ENCODE assay signal across 17 cellular contexts in the genomic region with DNA sequence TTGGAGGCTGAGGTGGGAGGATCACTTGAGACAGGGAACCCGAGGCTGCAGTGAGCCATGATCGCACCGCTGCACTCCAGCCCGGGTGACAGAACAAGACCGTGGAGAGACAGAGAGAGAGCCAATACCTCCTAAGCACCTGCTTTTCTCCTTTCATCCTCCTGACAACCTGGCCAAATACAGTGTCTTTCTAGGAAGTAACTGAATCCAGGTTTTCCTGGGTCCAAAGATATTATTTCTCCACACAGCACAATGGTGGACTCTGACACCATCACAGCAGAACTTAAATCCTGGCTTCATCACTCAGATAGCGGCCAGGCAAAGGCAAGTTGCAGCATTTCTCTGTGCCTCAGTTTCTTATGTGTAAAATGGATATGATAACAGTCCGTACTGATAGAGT. TPM values are rescaled to one million over a fixed set of nuclear protein-coding genes. Genes with fewer than 3 reads are reported as not detected.
DNase-seq lines count a peak whose midpoint lies in the region; ATAC-seq and TF ChIP-seq lines count a peak whose summit lies in the region.
"Had no signal": no experiment of that assay in that cellular context is flagged by ENCODE, and none has a peak within 500 bp of the region (broad histone marks: within the 10 kb centered on the region; RNA-seq: fewer than 3 reads in every experiment).

No MANE protein-coding gene starts in this region.

- TF ChIP-seq CTCF in fibroblast of lung (conservative IDR thresholded peaks at IDR 0.05 in 1 of 2, IDR thresholded peaks at IDR 0.05 in 1 of 2; ENCODE audit: low read depth in 1 of 2, low read length in 2 of 2) (no peak), parathyroid adenoma (IDR thresholded peaks at IDR 0.05) (no peak), tibial nerve (IDR thresholded peaks at IDR 0.05) (no peak)

- H3K27ac ChIP-seq in cingulate gyrus (ENCODE audit: low read depth, low read length) (peak overlapping the region; percentile 33), fibroblast of lung (ENCODE audit: insufficient read depth, low read length) (peak overlapping the region; percentile 59), parathyroid adenoma (peak overlapping the region; percentile 48), tibial nerve (peak overlapping the region; percentile 16 to 83 (median 70))

- H2AFZ ChIP-seq in fibroblast of lung (ENCODE audit: low read length): no peak overlapping the region
- no peak overlapping the region for H2AFZ ChIP-seq in parathyroid adenoma

- H3K4me2 ChIP-seq in fibroblast of lung (ENCODE audit: extremely low read depth, insufficient read depth, low read length): no peak overlapping the region
- no peak overlapping the region for H3K4me2 ChIP-seq in parathyroid adenoma (ENCODE audit: low read length)

- H3K9me3 ChIP-seq in fibroblast of lung (ENCODE audit: control insufficient read depth, insufficient read depth, low read depth, low read length) (no peaks in the 10 kb centered on the region), parathyroid adenoma (ENCODE audit: control insufficient read depth, low read length) (no peaks in the 10 kb centered on the region), tibial nerve (peaks cover 0 to 7% (median 0%) of the 10 kb centered on the region in 4 donors)
- H3K9me3 ChIP-seq: BE2C had no signal

- DNase-seq in fibroblast of lung (ENCODE audit: low read depth in 2 of 2): no peak
- DNase-seq in tibial nerve (ENCODE audit: low spot score in 2 of 2): no peak
- no peak for DNase-seq in RKO (ENCODE audit: low spot score)
- DNase-seq in middle frontal gyrus (ENCODE audit: extremely low spot score, low spot score): no peak
- DNase-seq: activated CD4-positive, CD25-positive, alpha-beta regulatory T cell treated with anti-CD3 and anti-CD28 coated beads, Interleukin-2, amount 50 U/mL, for 72 hours; BE2C; Calu3; EL; foreskin melanocyte; naive thymus-derived CD8-positive, alpha-beta T cell; NCI-H1436 treated with DMSO at 0.1 percent for 48 hours; NCI-H774; stimulated activated naive CD4-positive, alpha-beta T cell; T-helper 9 cell had no signal

- no peaks in the 10 kb centered on the region for H4K20me1 ChIP-seq in fibroblast of lung (ENCODE audit: control insufficient read depth, extremely low read depth, insufficient read depth, low read length)

- no peaks in the 10 kb centered on the region for H3K27me3 ChIP-seq in fibroblast of lung (ENCODE audit: control insufficient read depth, insufficient read depth, low read length)
- H3K27me3 ChIP-seq in parathyroid adenoma (ENCODE audit: control insufficient read depth, insufficient read depth, low read length): no peaks in the 10 kb centered on the region
- H3K27me3 ChIP-seq in tibial nerve: no peaks in the 10 kb centered on the region
- H3K27me3 ChIP-seq: BE2C had no signal

- 97 to 99% methylated on average over 7 of the region's 7 CpGs for WGBS in tibial nerve, 2 donors

- no peak for TF ChIP-seq EP300 in tibial nerve (IDR thresholded peaks at IDR 0.05)

- H3K36me3 ChIP-seq in fibroblast of lung (ENCODE audit: control insufficient read depth, insufficient read depth, low read length): no peaks in the 10 kb centered on the region
- H3K36me3 ChIP-seq in parathyroid adenoma (ENCODE audit: control insufficient read depth, insufficient read depth, low read length): no peaks in the 10 kb centered on the region
- no peaks in the 10 kb centered on the region for H3K36me3 ChIP-seq in tibial nerve
- H3K36me3 ChIP-seq: BE2C had no signal

- ATAC-seq in HG02973 (IDR thresholded peaks at IDR 0.05; ENCODE audit: unreplicated experiment): no peak
- ATAC-seq: naive thymus-derived CD8-positive, alpha-beta T cell had no signal

- no peak for TF ChIP-seq POLR2A in tibial nerve (IDR thresholded peaks at IDR 0.05)

- H3K9ac ChIP-seq in fibroblast of lung (ENCODE audit: insufficient read depth, low read length) (no peak overlapping the region), parathyroid adenoma (no peak overlapping the region)

- H3K4me1 ChIP-seq in fibroblast of lung (ENCODE audit: control insufficient read depth, extremely low read depth, insufficient read depth, low read length) (peaks cover 2% of the 10 kb centered on the region), parathyroid adenoma (no peaks in the 10 kb centered on the region), tibial nerve (peaks cover 0 to 28% (median 11%) of the 10 kb centered on the region in 4 donors)
- H3K4me1 ChIP-seq: BE2C had no signal

- H3K79me2 ChIP-seq in fibroblast of lung (ENCODE audit: control insufficient read depth, insufficient read depth, low read length) (no peaks in the 10 kb centered on the region), parathyroid adenoma (no peaks in the 10 kb centered on the region)

- H3K4me3 ChIP-seq in fibroblast of lung (replicated peaks in 1 of 4; ENCODE audit: control extremely low read depth in 1 of 4, insufficient read depth in 1 of 4, low read depth in 3 of 4, low read length in 4 of 4) (no peak overlapping the region), parathyroid adenoma (ENCODE audit: low read depth, low read length) (no peak overlapping the region), tibial nerve (no peak overlapping the region)

RNA-seq across cellular contexts. Expression of a gene that starts 21.9 kb away (rescaled TPM):
- total RNA-seq in fibroblast of lung (56.5 and 148 TPM in 2 replicates), tibial nerve (1,000 to 10,000 TPM; 1,787 to 2,412 (median 1,885) TPM)
- polyA plus RNA-seq in fibroblast of lung: 121 and 291 TPM in 2 replicates
- 89.4 and 192 TPM in 2 replicates for polyA plus RNA-seq in fibroblast of lung (2012)
- polyA minus RNA-seq in fibroblast of lung (ENCODE audit: low replicate concordance): 200 and 307 TPM in 2 replicates

Comparison
In these comparisons a context has a peak if more than half of its experiments do, and no peak if none do; other contexts are left out.
1. RNA of a gene that starts 21.9 kb away (total RNA-seq): 1,787 to 2,412 TPM in tibial nerve; 56.5 to 148 TPM in fibroblast of lung; every median in the first group is over 10 times any median in the second.
2. Peak in every context shown above with its lines, with median percentiles within 50 percentile points of each other: H3K27ac ChIP-seq.